ENCODE assay signal across 20 cellular contexts in genomic region chrX:9316096-9316495, GRCh38.
DNase-seq lines count a peak whose midpoint lies in the region; ATAC-seq and TF ChIP-seq lines count a peak whose summit lies in the region.
"Had no signal": no experiment of that assay in that cellular context is flagged by ENCODE, and none has a peak within 500 bp of the region (broad histone marks: within the 10 kb centered on the region; RNA-seq: fewer than 3 reads in every experiment).

No MANE protein-coding gene starts in this region.

- H2AFZ ChIP-seq in mesenchymal stem cell (ENCODE audit: low read depth, low read length) = no peak overlapping the region

- H3K79me1 ChIP-seq in mesenchymal stem cell (replicated peaks; ENCODE audit: low read length, poor library complexity, severe bottlenecking) = no peaks in the 10 kb centered on the region

- H4K91ac ChIP-seq in mesenchymal stem cell (ENCODE audit: low read length) = no peak overlapping the region

- H3K4me2 ChIP-seq in mesenchymal stem cell (ENCODE audit: low read length, poor library complexity, severe bottlenecking) = no peak overlapping the region

- H3K14ac ChIP-seq in mesenchymal stem cell (ENCODE audit: low read length in 2 of 2) = no peak overlapping the region

- H3K9ac ChIP-seq in mesenchymal stem cell (ENCODE audit: low read length) = no peak overlapping the region

- no peak overlapping the region for H2BK12ac ChIP-seq in mesenchymal stem cell (ENCODE audit: low read length in 2 of 2)

- no peak overlapping the region for H3K4me3 ChIP-seq in left ventricle myocardium inferior
- H3K4me3 ChIP-seq in mesenchymal stem cell (ENCODE audit: insufficient read depth in 1 of 2, low read depth in 1 of 2, low read length in 2 of 2) = no peak overlapping the region
- H3K4me3 ChIP-seq in transverse colon = no peak overlapping the region
- H3K4me3 ChIP-seq: HAP-1, SK-N-MC had no signal

- no peaks in the 10 kb centered on the region for H3K4me1 ChIP-seq in left ventricle myocardium inferior
- peaks cover 1% of the 10 kb centered on the region for H3K4me1 ChIP-seq in mesenchymal stem cell (ENCODE audit: control insufficient read depth, insufficient read depth, low read depth, low read length)
- no peaks in the 10 kb centered on the region for H3K4me1 ChIP-seq in transverse colon
- H3K4me1 ChIP-seq: HAP-1 had no signal

- H3K4ac ChIP-seq in mesenchymal stem cell (ENCODE audit: low read depth in 1 of 2, low read length in 2 of 2) = peak overlapping the region in 1 of 2 experiments; percentile 67

- H2BK120ac ChIP-seq in mesenchymal stem cell (ENCODE audit: low read depth, low read length) = no peak overlapping the region

- peak; percentile 52 for ATAC-seq in Right ventricle myocardium superior (ENCODE audit: poor library complexity)
- ATAC-seq in HG03095 (IDR thresholded peaks at IDR 0.05; ENCODE audit: unreplicated experiment) = no peak
- no peak for ATAC-seq in HG03196 (IDR thresholded peaks at IDR 0.05; ENCODE audit: unreplicated experiment)
- ATAC-seq: activated CD4-positive, alpha-beta T cell treated with anti-CD3 and anti-CD28 coated beads for 36 hours; activated CD8-positive, alpha-beta memory T cell treated with anti-CD3 and anti-CD28 coated beads, Interleukin-2, amount 10 ng/mL, durations not matched to agents 7 days and 5 days; activated T-helper 17 cell treated with anti-CD3 and anti-CD28 coated beads, Interleukin-2, amount 50 U/mL, for 72 hours had no signal

- H3K27ac ChIP-seq in left ventricle myocardium inferior (replicated peaks) (no peak overlapping the region), mesenchymal stem cell (ENCODE audit: low read length, poor library complexity, severe bottlenecking) (no peak overlapping the region), transverse colon (peak overlapping the region in 1 of 4 donors; percentile 44)
- H3K27ac ChIP-seq: brain microvascular endothelial cell, SK-N-MC had no signal

- no peak overlapping the region for H4K8ac ChIP-seq in mesenchymal stem cell (ENCODE audit: low read length)

- peak; percentile 42 for TF ChIP-seq EP300 in transverse colon (IDR thresholded peaks at IDR 0.05; ENCODE audit: low read depth)

- WGBS in mesenchymal stem cell = 14% methylated on average over 7 of the region's 10 CpGs
- 40 to 80% methylated on average over 1 to 10 of the region's 10 CpGs for WGBS in transverse colon (ENCODE audit: low coverage in 1 of 2), 2 donors

- no peak overlapping the region for H3K23ac ChIP-seq in mesenchymal stem cell (ENCODE audit: low read length in 2 of 2)

- intact Hi-C loops in Right ventricle myocardium superior (cut with DNase I) = no loop called here
- intact Hi-C loops in left ventricle myocardium inferior (cut with micrococcal nuclease) = no loop called here
- intact Hi-C loops in transverse colon (cut with DNase I; ENCODE audit: low total_unique reads) = no loop called here

- H3K9me3 ChIP-seq in left ventricle myocardium inferior (replicated peaks) (no peaks in the 10 kb centered on the region), mesenchymal stem cell (ENCODE audit: control insufficient read depth, low read length) (no peaks in the 10 kb centered on the region), transverse colon (no peaks in the 10 kb centered on the region)
- H3K9me3 ChIP-seq: Caco-2, HAP-1 had no signal

- DNase-seq in Right ventricle myocardium superior (no peak), left ventricle myocardium inferior (no peak), SIG-M5 treated with dmso at 0.1 percent for 504 hours (lab: John Stamatoyannopoulos, UW; ENCODE audit: unreplicated experiment) (peak; percentile 43), mesenchymal stem cell (peak; percentile 72), transverse colon (no peak), activated gamma-delta T cell (lab: John Stamatoyannopoulos, UW) (no peak)
- DNase-seq: activated CD4-positive, alpha-beta T cell treated with anti-CD3 and anti-CD28 coated beads for 36 hours; activated CD8-positive, alpha-beta memory T cell treated with anti-CD3 and anti-CD28 coated beads, Interleukin-2, amount 10 ng/mL, durations not matched to agents 7 days and 5 days; brain microvascular endothelial cell; Caco-2; endodermal cell; NCI-H146; NCI-H2171; NCI-H69; retina had no signal

- peak overlapping the region in 1 of 2 experiments; percentile 11 for H3K18ac ChIP-seq in mesenchymal stem cell (ENCODE audit: low read depth in 1 of 2, low read length in 2 of 2)

- in situ Hi-C loops in transverse colon (cut with MboI; ENCODE audit: low pct_ligation_motif_present in 1 of 4, low pct_unique_long_range_greater_than_20kb in 1 of 4, low sequenced_read_pairs in 3 of 4) = no loop called here

- H3K36me3 ChIP-seq in left ventricle myocardium inferior (no peaks in the 10 kb centered on the region), mesenchymal stem cell (ENCODE audit: control insufficient read depth in 1 of 2, insufficient read depth in 2 of 2, low read depth in 1 of 2, low read length in 2 of 2) (no peaks in the 10 kb centered on the region), transverse colon (no peaks in the 10 kb centered on the region)
- H3K36me3 ChIP-seq: brain microvascular endothelial cell, HAP-1 had no signal

- no peak for TF ChIP-seq CTCF in left ventricle myocardium inferior (IDR thresholded peaks at IDR 0.05; ENCODE audit: borderline replicate concordance)
- no peak for TF ChIP-seq CTCF in transverse colon (IDR thresholded peaks at IDR 0.05)

- no peak overlapping the region for H2BK15ac ChIP-seq in mesenchymal stem cell (ENCODE audit: low read depth, poor library complexity, severe bottlenecking)

- H3K27me3 ChIP-seq in left ventricle myocardium inferior (ENCODE audit: low read depth) = no peaks in the 10 kb centered on the region
- H3K27me3 ChIP-seq in mesenchymal stem cell (ENCODE audit: control insufficient read depth in 1 of 2, insufficient read depth in 1 of 2, low read length in 2 of 2) = no peaks in the 10 kb centered on the region
- H3K27me3 ChIP-seq in transverse colon = no peaks in the 10 kb centered on the region
- H3K27me3 ChIP-seq: brain microvascular endothelial cell had no signal

- no peak for TF ChIP-seq POLR2A in transverse colon (IDR thresholded peaks at IDR 0.05)

- H2AK5ac ChIP-seq in mesenchymal stem cell (ENCODE audit: low read length, severe bottlenecking) = no peak overlapping the region

- H2BK5ac ChIP-seq in mesenchymal stem cell (ENCODE audit: low read depth, low read length, poor library complexity, severe bottlenecking) = no peak overlapping the region

Comparison
In these comparisons a context has a peak if more than half of its experiments do, and no peak if none do; other contexts are left out.
1. DNase-seq: peak in SIG-M5 treated with dmso at 0.1 percent for 504 hours (single experiment) and mesenchymal stem cell (single experiment); none in Right ventricle myocardium superior (single experiment), left ventricle myocardium inferior (single experiment), transverse colon (single experiment) and activated gamma-delta T cell (single experiment).